Comparison of ENCODE assay signal across 10 cellular contexts in genomic region chr20:57266251-57267157, GRCh38. TPM values are rescaled to one million over a fixed set of nuclear protein-coding genes. Genes with fewer than 3 reads are reported as not detected.
DNase-seq lines count a peak whose midpoint lies in the region; ATAC-seq and TF ChIP-seq lines count a peak whose summit lies in the region.
"Had no signal": no experiment of that assay in that cellular context is flagged by ENCODE, and none has a peak within 500 bp of the region (broad histone marks: within the 10 kb centered on the region; RNA-seq: fewer than 3 reads in every experiment).

Gene BMP7, minus strand, starts transcription at chr20:57266641. Its CDS starts 519 bp downstream, at chr20:57266122.

- no peak within 1 kb of the TSS for H3K27ac Mint-ChIP-seq in GM23338

- H3K4me2 ChIP-seq in GM23338 = peak within 1 kb of the TSS; percentile 96

- H3K9me2 ChIP-seq in GM23338 (ENCODE audit: insufficient read depth) = no peaks in the 10 kb centered on the region

- H3K27ac ChIP-seq in GM23338 (ENCODE audit: low read depth) (no peak within 1 kb of the TSS), right atrium auricular region (peak within 1 kb of the TSS; percentile 68 to 83)
- H3K27ac ChIP-seq: epithelial cell of prostate, SJSA1 had no signal

- peak; percentile 82 for DNase-seq in GM23338 (ENCODE audit: low spot score)
- no peak for DNase-seq in right atrium auricular region (ENCODE audit: low spot score)
- peak; percentile 77 for DNase-seq in retina
- no peak for DNase-seq in middle frontal gyrus (ENCODE audit: extremely low spot score, low spot score)
- DNase-seq in OCI-M1 (lab: John Stamatoyannopoulos, UW) = no peak
- DNase-seq in amniotic stem cell (lab: John Stamatoyannopoulos, UW) = no peak

- H3K27me3 ChIP-seq in GM23338 (ENCODE audit: insufficient read depth) = peaks cover 73% of the 10 kb centered on the region
- H3K27me3 ChIP-seq in right atrium auricular region = peaks cover 0 to 8% of the 10 kb centered on the region in 2 donors

- no peak for TF ChIP-seq CTCF in GM23338 (conservative IDR thresholded peaks at IDR 0.05; ENCODE audit: low read depth in 2 of 2)
- TF ChIP-seq CTCF in right atrium auricular region (IDR thresholded peaks at IDR 0.05) = no peak

- H3K4me1 Mint-ChIP-seq in GM23338 = peaks cover 68% of the 10 kb centered on the region

- peak within 1 kb of the TSS; percentile 84 for H3K4me3 Mint-ChIP-seq in GM23338

- peaks cover 20% of the 10 kb centered on the region for H3F3A ChIP-seq in GM23338 (replicated peaks; ENCODE audit: low read depth)

- H3K4me3 ChIP-seq in GM23338 (peak within 1 kb of the TSS; percentile 88), right atrium auricular region (peak within 1 kb of the TSS; percentile 48 to 51)
- H3K4me3 ChIP-seq: SJSA1 had no signal

- no peaks in the 10 kb centered on the region for H4K20me1 ChIP-seq in GM23338 (replicated peaks; ENCODE audit: insufficient read depth)

- peaks cover 89% of the 10 kb centered on the region for H3K27me3 Mint-ChIP-seq in GM23338 (ENCODE audit: insufficient read depth, low read depth, poor library complexity)

- H3K36me3 ChIP-seq in GM23338 (ENCODE audit: insufficient read depth) = no peaks in the 10 kb centered on the region
- no peaks in the 10 kb centered on the region for H3K36me3 ChIP-seq in right atrium auricular region
- H3K36me3 ChIP-seq: SJSA1 had no signal

- no peaks in the 10 kb centered on the region; the same call in 2 of the 3 replicates for H3K9me3 Mint-ChIP-seq in GM23338

- peak within 1 kb of the TSS; percentile 91 for H2AFZ ChIP-seq in GM23338

- H3K79me2 ChIP-seq in GM23338 (replicated peaks; ENCODE audit: insufficient read depth) = no peaks in the 10 kb centered on the region; the same call in none of the 2 replicates

- peak; percentile 21 for ATAC-seq in GM23338
- no peak for ATAC-seq in HG02623 (IDR thresholded peaks at IDR 0.05; ENCODE audit: unreplicated experiment)

- peaks cover 66% of the 10 kb centered on the region for H3K4me1 ChIP-seq in GM23338 (ENCODE audit: insufficient read depth)
- peaks cover 0 to 22% of the 10 kb centered on the region in 2 donors for H3K4me1 ChIP-seq in right atrium auricular region

- no peaks in the 10 kb centered on the region for H3K9me3 ChIP-seq in right atrium auricular region
- H3K9me3 ChIP-seq: SJSA1 had no signal

- TF ChIP-seq POLR2A in Raji (IDR thresholded peaks at IDR 0.05; ENCODE audit: insufficient read depth, low read depth, low read length) = peak; percentile 70; the same call in 1 of the 2 replicates

- no peaks in the 10 kb centered on the region for H3K36me3 Mint-ChIP-seq in GM23338 (ENCODE audit: low read depth)

TF ChIP-seq in GM23338, 12 proteins besides CTCF, POLR2A, EP300 and RAD21:
- peak; percentile 33 for TF ChIP-seq EZH2 (IDR thresholded peaks at IDR 0.05; ENCODE audit: low read depth, unreplicated experiment)
- no peak for TF ChIP-seq CREB1 (CRISPR knock-in tag; IDR thresholded peaks at IDR 0.05; ENCODE audit: low read depth)
- 0 out of 2 replicates have a peak, but pooled peaks have one; percentile 13 for TF ChIP-seq POLR2AphosphoS5 (IDR thresholded peaks at IDR 0.05; ENCODE audit: low read depth)
- TF ChIP-seq JUNB (IDR thresholded peaks at IDR 0.05; ENCODE audit: unreplicated experiment) = no peak
- no peak for TF ChIP-seq NANOG (IDR thresholded peaks at IDR 0.05; ENCODE audit: borderline replicate concordance)

RNA-seq across cellular contexts. Expression of gene BMP7, which starts in this region (rescaled TPM):
- total RNA-seq in GM23338 (2014; rRNA removed; shearing (Covaris generic)) = 16.6 and 22.8 TPM in 2 replicates
- polyA plus RNA-seq in GM23338 (2016; fragmentation: Nextera tagmentation; extraction: Ambion mirVana) = 15.9 and 17.8 TPM in 2 replicates
- 10 to 100 TPM; 15.1 to 23.0 TPM for total RNA-seq in right atrium auricular region
- total RNA-seq: SJSA1 had no signal

Comparison
In these comparisons a context has a peak if more than half of its experiments do, and no peak if none do; other contexts are left out.
1. DNase-seq: peak in GM23338 (single experiment) and retina (single experiment); none in right atrium auricular region (single experiment), middle frontal gyrus (single experiment), OCI-M1 (single experiment) and amniotic stem cell (single experiment).